In the genomic region with DNA sequence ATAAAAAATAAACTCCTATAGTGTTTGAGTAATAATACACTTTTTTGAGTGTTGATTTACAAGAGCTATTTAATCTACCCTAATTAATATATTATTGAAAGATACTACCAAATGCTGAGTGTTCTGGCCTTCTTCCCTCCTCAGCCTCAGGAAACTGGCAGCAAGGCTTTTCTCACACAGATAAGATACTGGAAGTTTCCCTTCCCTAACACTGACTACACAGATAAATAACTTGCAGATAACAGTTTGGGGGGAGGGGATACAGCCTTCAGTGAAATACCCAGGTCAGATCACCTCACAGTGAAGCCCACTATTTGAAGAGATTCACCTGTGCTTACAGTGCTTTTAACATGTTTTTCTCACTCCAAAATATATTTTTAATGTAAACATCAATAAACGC, we compare ENCODE assay signal across 29 cellular contexts. TPM values are rescaled to one million over a fixed set of nuclear protein-coding genes. Genes with fewer than 3 reads are reported as not detected.
DNase-seq lines count a peak whose midpoint lies in the region; ATAC-seq and TF ChIP-seq lines count a peak whose summit lies in the region.
"Had no signal": no experiment of that assay in that cellular context is flagged by ENCODE, and none has a peak within 500 bp of the region (broad histone marks: within the 10 kb centered on the region; RNA-seq: fewer than 3 reads in every experiment).

No MANE protein-coding gene starts in this region.

- H3F3A ChIP-seq in SU-DHL-6 (ENCODE audit: insufficient read depth) = no peaks in the 10 kb centered on the region

- H3K18ac ChIP-seq in mesendoderm (ENCODE audit: low read length) = no peak overlapping the region

- no peak overlapping the region for H2AK5ac ChIP-seq in mesendoderm (ENCODE audit: low read length)

- no peaks in the 10 kb centered on the region for H3K9me3 ChIP-seq in BLaER1 treated with 17β-estradiol and CSF1 and Interleukin-3, amounts not matched to agents 10 nM and 100 nM (replicated peaks in 1 of 11)
- H3K9me3 ChIP-seq in SU-DHL-6 (ENCODE audit: insufficient read depth, low read length) = no peaks in the 10 kb centered on the region
- H3K9me3 ChIP-seq: gastroesophageal sphincter, suprapubic skin had no signal

- no peak overlapping the region for H2BK120ac ChIP-seq in mesendoderm (ENCODE audit: low read depth, low read length)

- H3K23ac ChIP-seq in mesendoderm (ENCODE audit: low read length) = no peak overlapping the region

- H3K79me2 ChIP-seq in SU-DHL-6 (ENCODE audit: insufficient read depth, low read length) = no peaks in the 10 kb centered on the region
- no peaks in the 10 kb centered on the region for H3K79me2 ChIP-seq in mesendoderm (ENCODE audit: control insufficient read depth, insufficient read depth, low read length)

- H3K56ac ChIP-seq in mesendoderm (ENCODE audit: low read length) = no peak overlapping the region

- peak overlapping the region in 6 of 11 experiments; percentile 26 to 96 (median 86); a peak in 10 of 22 replicates for H3K4me2 ChIP-seq in BLaER1 treated with 17β-estradiol and CSF1 and Interleukin-3, amounts not matched to agents 10 nM and 100 nM
- H3K4me2 ChIP-seq in SU-DHL-6 (ENCODE audit: low read depth, low read length, poor library complexity, severe bottlenecking) = peak overlapping the region; percentile 76
- H3K4me2 ChIP-seq in mesendoderm (ENCODE audit: low read length) = no peak overlapping the region

- peaks cover 32% of the 10 kb centered on the region for H3K4me1 Mint-ChIP-seq in T-helper 2 cell treated with Interferon-gamma antibody and Interleukin-4, amounts not matched to agents 5 μg/mL and 100 μg/mL, for 36 hours (ENCODE audit: low read depth)
- peaks cover 11% of the 10 kb centered on the region in 2 donors for H3K4me1 Mint-ChIP-seq in effector memory CD8-positive, alpha-beta T cell (ENCODE audit: low read depth in 2 of 2)

- no peak overlapping the region for H4K8ac ChIP-seq in mesendoderm (ENCODE audit: low read depth, low read length)

- H3K4me3 Mint-ChIP-seq in T-helper 2 cell treated with Interferon-gamma antibody and Interleukin-4, amounts not matched to agents 5 μg/mL and 100 μg/mL, for 36 hours = peak overlapping the region; percentile 24
- no peak overlapping the region for H3K4me3 Mint-ChIP-seq in effector memory CD8-positive, alpha-beta T cell
- H3K4me3 Mint-ChIP-seq: activated T-helper 1 cell treated with anti-CD3 and anti-CD28 coated beads, Interleukin-12 subunit alpha, Interleukin-12 subunit beta, Interleukin-2, Interleukin-4 antibody, amounts not matched to agents 30 ng/mL and 10 ng/mL and 1 ng/mL, durations not matched to agents 14 hours and 24 hours and 36 hours had no signal

- H3K4me1 ChIP-seq in BLaER1 treated with 17β-estradiol and CSF1 and Interleukin-3, amounts not matched to agents 10 nM and 100 nM = peaks cover 26 to 45% (median 41%) of the 10 kb centered on the region in 10 experiments
- H3K4me1 ChIP-seq in mesendoderm (ENCODE audit: control insufficient read depth, low read depth, low read length) = no peaks in the 10 kb centered on the region

- H2BK15ac ChIP-seq in mesendoderm (replicated peaks; ENCODE audit: low read depth) = no peak overlapping the region

- no peak for ATAC-seq in effector memory CD8-positive, alpha-beta T cell (replicated peaks)
- ATAC-seq: activated naive CD4-positive, alpha-beta T cell treated with anti-CD3 and anti-CD28 coated beads, Interleukin-2, amount 50 U/mL, for 72 hours; gastroesophageal sphincter; left colon; T-cell had no signal

- H3K9me2 ChIP-seq in SU-DHL-6 (replicated peaks; ENCODE audit: insufficient read depth, low read length) = no peaks in the 10 kb centered on the region

- H3K79me1 ChIP-seq in mesendoderm (ENCODE audit: low read length) = no peaks in the 10 kb centered on the region

- no peak overlapping the region for H4K5ac ChIP-seq in mesendoderm (ENCODE audit: low read length)

- no peak for DNase-seq in T-helper 2 cell treated with Interferon-gamma antibody and Interleukin-4, amounts not matched to agents 5 μg/mL and 100 μg/mL, for 36 hours (ENCODE audit: low spot score)
- DNase-seq in T-helper 2 cell (no peak), mesendoderm (peak; percentile 77), islet precursor cell (no peak), dermis blood vessel endothelial cell (no peak)
- no peak for DNase-seq in effector memory CD8-positive, alpha-beta T cell
- DNase-seq: activated CD4-positive, alpha-beta T cell treated with anti-CD3 and anti-CD28 coated beads for 48 hours; aorta; CD8-positive, alpha-beta memory T cell; DMS 273 treated with DMSO at 0.1 percent for 48 hours; hippocampal formation; IMR-90; left colon; mammary epithelial cell; NCI-H1092 treated with DMSO at 0.1 percent for 48 hours; NCI-H1930; NCI-H526 treated with DMSO at 0.1 percent for 48 hours; occipital lobe; stimulated activated naive CD4-positive, alpha-beta T cell; T-cell had no signal

- no peaks in the 10 kb centered on the region for H3K27me3 Mint-ChIP-seq in T-helper 2 cell treated with Interferon-gamma antibody and Interleukin-4, amounts not matched to agents 5 μg/mL and 100 μg/mL, for 36 hours (ENCODE audit: low read depth)
- no peaks in the 10 kb centered on the region for H3K27me3 Mint-ChIP-seq in effector memory CD8-positive, alpha-beta T cell
- H3K27me3 Mint-ChIP-seq: CD8-positive, alpha-beta memory T cell; T-cell had no signal

- H3K4ac ChIP-seq in mesendoderm (ENCODE audit: low read depth, low read length) = no peak overlapping the region

- H2BK5ac ChIP-seq in mesendoderm (ENCODE audit: low read length) = no peak overlapping the region

- peaks cover 0 to 7% (median 2%) of the 10 kb centered on the region in 11 experiments; a peak in 10 of 22 replicates for H3K36me3 ChIP-seq in BLaER1 treated with 17β-estradiol and CSF1 and Interleukin-3, amounts not matched to agents 10 nM and 100 nM
- H3K36me3 ChIP-seq in SU-DHL-6 (ENCODE audit: low read length) (no peaks in the 10 kb centered on the region), mesendoderm (ENCODE audit: control insufficient read depth, insufficient read depth, low read length) (no peaks in the 10 kb centered on the region)
- H3K36me3 ChIP-seq: gastroesophageal sphincter, suprapubic skin had no signal

- no peak overlapping the region for H2AFZ ChIP-seq in SU-DHL-6 (ENCODE audit: low read depth, low read length, severe bottlenecking)

- H3K27ac ChIP-seq in BLaER1 treated with 17β-estradiol and CSF1 and Interleukin-3, amounts not matched to agents 10 nM and 100 nM = no peak overlapping the region
- H3K27ac ChIP-seq in SU-DHL-6 (ENCODE audit: low read depth, low read length) (no peak overlapping the region), mesendoderm (ENCODE audit: low read depth, low read length) (no peak overlapping the region)
- H3K27ac ChIP-seq: 22Rv1, gastroesophageal sphincter, suprapubic skin had no signal

- H3K27me3 ChIP-seq in BLaER1 treated with 17β-estradiol and CSF1 and Interleukin-3, amounts not matched to agents 10 nM and 100 nM = no peaks in the 10 kb centered on the region
- H3K27me3 ChIP-seq in SU-DHL-6 (ENCODE audit: low read length) = no peaks in the 10 kb centered on the region
- H3K27me3 ChIP-seq in mesendoderm (ENCODE audit: insufficient read depth, low read length, poor library complexity) = no peaks in the 10 kb centered on the region
- H3K27me3 ChIP-seq: gastroesophageal sphincter, suprapubic skin had no signal

- no peaks in the 10 kb centered on the region for H4K20me1 ChIP-seq in BLaER1 treated with 17β-estradiol and CSF1 and Interleukin-3, amounts not matched to agents 10 nM and 100 nM
- no peaks in the 10 kb centered on the region for H4K20me1 ChIP-seq in SU-DHL-6 (ENCODE audit: low read depth, low read length)

- H3K4me3 ChIP-seq in BLaER1 treated with 17β-estradiol and CSF1 and Interleukin-3, amounts not matched to agents 10 nM and 100 nM = no peak overlapping the region
- H3K4me3 ChIP-seq in SU-DHL-6 (ENCODE audit: insufficient read depth, low read length, poor library complexity, severe bottlenecking) (no peak overlapping the region), mesendoderm (ENCODE audit: low read length) (no peak overlapping the region)
- H3K4me3 ChIP-seq: gastroesophageal sphincter, suprapubic skin had no signal

- no peak overlapping the region for H3K9ac ChIP-seq in BLaER1 treated with 17β-estradiol and CSF1 and Interleukin-3, amounts not matched to agents 10 nM and 100 nM
- H3K9ac ChIP-seq in SU-DHL-6 (ENCODE audit: low read length) (no peak overlapping the region), mesendoderm (ENCODE audit: low read length) (no peak overlapping the region)

- H3K36me3 Mint-ChIP-seq in T-helper 2 cell treated with Interferon-gamma antibody and Interleukin-4, amounts not matched to agents 5 μg/mL and 100 μg/mL, for 36 hours (ENCODE audit: low read depth) = peaks cover 4% of the 10 kb centered on the region
- peaks cover 12% of the 10 kb centered on the region for H3K36me3 Mint-ChIP-seq in effector memory CD8-positive, alpha-beta T cell (ENCODE audit: insufficient read depth)

- no peak for TF ChIP-seq CTCF in SU-DHL-6 (IDR thresholded peaks at IDR 0.05; ENCODE audit: insufficient read depth, low read length, poor library complexity, severe bottlenecking)

- H3K27ac Mint-ChIP-seq in T-helper 2 cell treated with Interferon-gamma antibody and Interleukin-4, amounts not matched to agents 5 μg/mL and 100 μg/mL, for 36 hours = no peak overlapping the region
- no peak overlapping the region for H3K27ac Mint-ChIP-seq in effector memory CD8-positive, alpha-beta T cell
- H3K27ac Mint-ChIP-seq: activated naive CD4-positive, alpha-beta T cell treated with anti-CD3 and anti-CD28 coated beads, Interleukin-2, amount 50 U/mL, for 72 hours; activated T-helper 1 cell treated with anti-CD3 and anti-CD28 coated beads, Interleukin-12 subunit alpha, Interleukin-12 subunit beta, Interleukin-2, Interleukin-4 antibody, amounts not matched to agents 30 ng/mL and 10 ng/mL and 1 ng/mL, durations not matched to agents 14 hours and 24 hours and 36 hours had no signal

- no CpG with 5 or more reads among the region's 1 CpG for WGBS in mesendoderm (ENCODE audit: extremely low coverage, insufficient coverage, low lambda C conversion rate)

- no peaks in the 10 kb centered on the region for H3K9me3 Mint-ChIP-seq in T-helper 2 cell treated with Interferon-gamma antibody and Interleukin-4, amounts not matched to agents 5 μg/mL and 100 μg/mL, for 36 hours
- no peaks in the 10 kb centered on the region for H3K9me3 Mint-ChIP-seq in effector memory CD8-positive, alpha-beta T cell
- H3K9me3 Mint-ChIP-seq: activated naive CD4-positive, alpha-beta T cell treated with anti-CD3 and anti-CD28 coated beads, Interleukin-2, amount 50 U/mL, for 72 hours; activated T-helper 1 cell treated with anti-CD3 and anti-CD28 coated beads, Interleukin-12 subunit alpha, Interleukin-12 subunit beta, Interleukin-2, Interleukin-4 antibody, amounts not matched to agents 30 ng/mL and 10 ng/mL and 1 ng/mL, durations not matched to agents 14 hours and 24 hours and 36 hours; CD8-positive, alpha-beta memory T cell; T-cell had no signal

RNA-seq across cellular contexts. Expression of a gene that starts 1.6 kb away (rescaled TPM):
- polyA plus RNA-seq in mesendoderm (2013, experiment 1 of 2) = 6.6 TPM
- 7.1 TPM for polyA plus RNA-seq in mesendoderm (2013, experiment 2 of 2)
- 44.0 and 52.1 TPM in 2 replicates for total RNA-seq in dermis blood vessel endothelial cell

RNA-seq across cellular contexts. Expression of a gene that starts 18.1 kb away (rescaled TPM):
- polyA plus RNA-seq in mesendoderm (2013, experiment 1 of 2) = 0.11 TPM
- 0.08 TPM for polyA plus RNA-seq in mesendoderm (2013, experiment 2 of 2)
- total RNA-seq in dermis blood vessel endothelial cell = 0.19 and 0.85 TPM in 2 replicates
- polyA plus RNA-seq: CD8-positive, alpha-beta memory T cell had no signal

RNA-seq across cellular contexts. Expression of a gene that starts 51.5 kb away (rescaled TPM):
- not detected for polyA plus RNA-seq in mesendoderm (2013, experiment 1 of 2)
- polyA plus RNA-seq in mesendoderm (2013, experiment 2 of 2) = not detected
- not detected in 2 replicates for total RNA-seq in dermis blood vessel endothelial cell
- total RNA-seq: activated naive CD4-positive, alpha-beta T cell treated with anti-CD3 and anti-CD28 coated beads, Interleukin-2, amount 50 U/mL, for 72 hours; activated T-helper 1 cell treated with anti-CD3 and anti-CD28 coated beads, Interleukin-12 subunit alpha, Interleukin-12 subunit beta, Interleukin-2, Interleukin-4 antibody, amounts not matched to agents 30 ng/mL and 10 ng/mL and 1 ng/mL, durations not matched to agents 14 hours and 24 hours and 36 hours; aorta; cardiac septum; CD8-positive, alpha-beta memory T cell; gastroesophageal sphincter; IMR-90; left colon; mammary epithelial cell; occipital lobe; suprapubic skin; T-cell; ureter had no signal
- polyA plus RNA-seq: aorta; CD8-positive, alpha-beta memory T cell; IMR-90; mammary epithelial cell had no signal
